In genomic region chr15:94272251-94272898, GRCh38 we compare ENCODE assay signal across 12 cellular contexts. TPM values are rescaled to one million over a fixed set of nuclear protein-coding genes. Genes with fewer than 3 reads are reported as not detected.
DNase-seq lines count a peak whose midpoint lies in the region; ATAC-seq lines count a peak whose summit lies in the region.
"Had no signal": no experiment of that assay in that cellular context is flagged by ENCODE, and none has a peak within 500 bp of the region (broad histone marks: within the 10 kb centered on the region; RNA-seq: fewer than 3 reads in every experiment).

No MANE protein-coding gene starts in this region.

- peaks cover 3 to 5% (median 4%) of the 10 kb centered on the region in 3 donors for H3K36me3 Mint-ChIP-seq in immature natural killer cell

- DNase-seq in immature natural killer cell, result peak; percentile 88 to 89 (median 89)
- DNase-seq in T-helper 9 cell, result no peak
- DNase-seq in C1 segment of cervical spinal cord (lab: John Stamatoyannopoulos, UW), result no peak
- no peak for DNase-seq in stimulated activated CD4-positive, alpha-beta T cell treated with anti-CD3 and anti-CD28 coated beads, Interleukin-4, amount 100 ng/mL, for 4 hours
- DNase-seq in D341Med (ENCODE audit: low spot score), result no peak
- DNase-seq: effector CD4-positive, alpha-beta T cell; PC-3 had no signal

- ATAC-seq in GM18870 (IDR thresholded peaks at IDR 0.05; ENCODE audit: unreplicated experiment), result peak; percentile 85
- ATAC-seq in GM21786 (IDR thresholded peaks at IDR 0.05; ENCODE audit: unreplicated experiment), result peak; percentile 84
- peak; percentile 62 for ATAC-seq in HG03469 (IDR thresholded peaks at IDR 0.05; ENCODE audit: unreplicated experiment)
- ATAC-seq: PC-3, sciatic nerve had no signal

- no peak overlapping the region for H3K27ac Mint-ChIP-seq in immature natural killer cell
- H3K27ac Mint-ChIP-seq: IgD-negative memory B cell had no signal

- no peak overlapping the region for H3K4me3 Mint-ChIP-seq in immature natural killer cell
- H3K4me3 Mint-ChIP-seq: IgD-negative memory B cell had no signal

- peaks cover 0 to 7% (median 1%) of the 10 kb centered on the region in 3 donors for H3K27me3 Mint-ChIP-seq in immature natural killer cell (ENCODE audit: low read depth in 3 of 3)
- H3K27me3 Mint-ChIP-seq: IgD-negative memory B cell had no signal

- H3K9me3 Mint-ChIP-seq in immature natural killer cell, result no peaks in the 10 kb centered on the region

- peaks cover 17 to 25% of the 10 kb centered on the region in 2 donors for H3K4me1 Mint-ChIP-seq in immature natural killer cell

RNA-seq across cellular contexts. Expression of gene MCTP2, which starts 41.0 kb away (rescaled TPM):
- polyA plus RNA-seq in immature natural killer cell, result 10 to 100 TPM; 30.2 to 83.7 (median 59.1) TPM

Comparison
In these comparisons a context has a peak if more than half of its experiments do, and no peak if none do; other contexts are left out.
1. DNase-seq: peak in immature natural killer cell (3 of 3); none in T-helper 9 cell (single experiment), C1 segment of cervical spinal cord (0 of 14), stimulated activated CD4-positive, alpha-beta T cell treated with anti-CD3 and anti-CD28 coated beads, Interleukin-4, amount 100 ng/mL, for 4 hours (0 of 2) and D341Med (single experiment).
2. Peak in every context shown above with its lines, with median percentiles within 50 percentile points of each other: ATAC-seq.